Comparison of ENCODE assay signal across 31 cellular contexts in genomic region chr5:135467051-135467625, GRCh38. TPM values are rescaled to one million over a fixed set of nuclear protein-coding genes. Genes with fewer than 3 reads are reported as not detected.
DNase-seq lines count a peak whose midpoint lies in the region; ATAC-seq and TF ChIP-seq lines count a peak whose summit lies in the region.
"Had no signal": no experiment of that assay in that cellular context is flagged by ENCODE, and none has a peak within 500 bp of the region (broad histone marks: within the 10 kb centered on the region; RNA-seq: fewer than 3 reads in every experiment).

No MANE protein-coding gene starts in this region.

- no peak overlapping the region for H3K23ac ChIP-seq in IMR-90 (ENCODE audit: low read depth, low read length)
- peak overlapping the region; percentile 83 for H3K23ac ChIP-seq in neuronal stem cell (ENCODE audit: low read depth, low read length, poor library complexity)

- H2BK20ac ChIP-seq in IMR-90 (ENCODE audit: low read depth, low read length): no peak overlapping the region

- CTCF ChIA-PET in IMR-90 (lab: Yijun Ruan, JAX): interaction anchor here (1.0 to 4.9 kb wide), 9 partner anchors 9 to 104 kb away, joined by 3 to 108 read pairs (median 5); no protein-coding TSS in a partner anchor

- dilution Hi-C loops in IMR-90 (cut with HindIII; ENCODE audit: low sequenced_read_pairs, unreplicated experiment): loop anchor here (25.0 kb wide), 1 partner anchor 95 kb away; no protein-coding TSS in a partner anchor

- BruUV-seq in IMR-90 (replicated peaks; lab: Mats Ljungman, UMichigan): no TSS peak

- H3K27ac Mint-ChIP-seq in CD14-positive monocyte (no peak overlapping the region), glutamatergic neuron (ENCODE audit: unreplicated experiment) (no peak overlapping the region)
- H3K27ac Mint-ChIP-seq: activated CD4-positive, alpha-beta T cell treated with anti-CD3 and anti-CD28 coated beads for 36 hours; stimulated activated memory B cell treated with anti-CD40 and anti-IgM and Interleukin-4, amounts not matched to agents 10 μg/mL and 1 μg/mL and 100 μg/mL, for 72 hours had no signal

- H4K91ac ChIP-seq in IMR-90 (ENCODE audit: insufficient read depth, low read depth, low read length) (no peak overlapping the region), neuronal stem cell (ENCODE audit: low read depth, low read length, poor library complexity) (no peak overlapping the region)

- H3K27ac ChIP-seq in IMR-90 (ENCODE audit: insufficient read depth, low read length): no peak overlapping the region
- no peak overlapping the region for H3K27ac ChIP-seq in neuronal stem cell (replicated peaks; ENCODE audit: low read length)
- H3K27ac ChIP-seq: breast epithelium, colonic mucosa, HL-60, neutrophil, Peyer's patch, SJCRH30, skin epidermis had no signal

- H2BK120ac ChIP-seq in IMR-90 (ENCODE audit: low read depth, low read length) (no peak overlapping the region), neuronal stem cell (ENCODE audit: low read depth, low read length) (no peak overlapping the region)

- H3K4me3 Mint-ChIP-seq in CD14-positive monocyte (peak overlapping the region in 1 of 2 donors; percentile 39), glutamatergic neuron (ENCODE audit: unreplicated experiment) (peak overlapping the region; percentile 42)

- no peak overlapping the region for H3K4ac ChIP-seq in IMR-90 (ENCODE audit: low read depth, low read length)
- H3K4ac ChIP-seq in neuronal stem cell (ENCODE audit: low read length): no peak overlapping the region

- H4K20me1 ChIP-seq in IMR-90 (ENCODE audit: insufficient read depth, low read length): no peaks in the 10 kb centered on the region

- no peak for TF ChIP-seq POLR2A in IMR-90 (IDR thresholded peaks at IDR 0.05; ENCODE audit: low read depth, low read length)

- H3K79me1 ChIP-seq in IMR-90 (ENCODE audit: low read depth in 1 of 2, low read length in 2 of 2) (no peaks in the 10 kb centered on the region), neuronal stem cell (ENCODE audit: low read depth, low read length) (no peaks in the 10 kb centered on the region)

- in situ Hi-C loops in IMR-90 (cut with MboI; ENCODE audit: low sequenced_read_pairs): loop anchor here (5.0 to 10.0 kb wide), 2 partner anchors 85 to 368 kb away; partner anchors contain the start of gene SLC25A48

- H3K4me1 ChIP-seq in IMR-90 (ENCODE audit: control insufficient read depth, insufficient read depth, low read length) (no peaks in the 10 kb centered on the region), neuronal stem cell (ENCODE audit: control insufficient read depth in 2 of 2, insufficient read depth in 1 of 2, low read depth in 1 of 2, low read length in 2 of 2) (peaks cover 4 to 9% of the 10 kb centered on the region in 2 donors)
- H3K4me1 ChIP-seq: breast epithelium, Caco-2, colonic mucosa, Peyer's patch, SJCRH30 had no signal

- intact Hi-C loops in CD14-positive monocyte (cut with micrococcal nuclease): loop anchor here (2.0 to 5.0 kb wide), 3 partner anchors 82 to 100 kb away; no protein-coding TSS in a partner anchor
- intact Hi-C loops in IMR-90 (cut with micrococcal nuclease): no loop called here

- peaks cover 72% of the 10 kb centered on the region for H3K27me3 ChIP-seq in IMR-90 (ENCODE audit: control insufficient read depth, insufficient read depth, low read length)
- H3K27me3 ChIP-seq in neuronal stem cell (ENCODE audit: control insufficient read depth in 3 of 3, insufficient read depth in 3 of 3, low read depth in 1 of 3, low read length in 3 of 3): peaks cover 14 to 90% (median 77%) of the 10 kb centered on the region in 3 experiments
- H3K27me3 ChIP-seq: colonic mucosa, Peyer's patch had no signal

- H3K9me1 ChIP-seq in IMR-90 (ENCODE audit: insufficient read depth, low read length): no peaks in the 10 kb centered on the region

- H3K4me1 Mint-ChIP-seq in CD14-positive monocyte (peaks cover 13% of the 10 kb centered on the region), glutamatergic neuron (ENCODE audit: low read depth, unreplicated experiment) (peaks cover 25% of the 10 kb centered on the region)

- no peak overlapping the region for H3K56ac ChIP-seq in IMR-90 (ENCODE audit: extremely low read depth, insufficient read depth, low read length)

- no peak overlapping the region for H2AK9ac ChIP-seq in IMR-90 (replicated peaks; ENCODE audit: low read depth, low read length, poor library complexity)

- no peak overlapping the region for H2BK12ac ChIP-seq in neuronal stem cell (ENCODE audit: low read length)

- no peak overlapping the region for H4K5ac ChIP-seq in IMR-90 (ENCODE audit: low read depth, low read length)

- no peak overlapping the region for H3K9ac ChIP-seq in IMR-90 (ENCODE audit: low read depth, low read length)
- peak overlapping the region; percentile 63 for H3K9ac ChIP-seq in neuronal stem cell (ENCODE audit: low read depth, low read length, poor library complexity)

- DNase-seq in CD14-positive monocyte (ENCODE audit: low spot score) (peak; percentile 11), IMR-90 (no peak), glutamatergic neuron (no peak), neuronal stem cell (ENCODE audit: low spot score) (no peak), DMS53 (lab: John Stamatoyannopoulos, UW) (no peak)
- no peak for DNase-seq in stimulated activated CD4-positive, alpha-beta T cell treated with anti-CD3 and anti-CD28 coated beads, Interleukin-12 subunit alpha, Interleukin-12 subunit beta, amount 100 ng/mL, for 4 hours
- no peak for DNase-seq in activated CD8-positive, alpha-beta memory T cell treated with anti-CD3 and anti-CD28 coated beads for 24 hours
- DNase-seq: ACHN; activated CD4-positive, alpha-beta T cell treated with anti-CD3 and anti-CD28 coated beads for 36 hours; activated naive CD4-positive, alpha-beta T cell treated with Interleukin-2 at 50 U/mL for 16 hours; activated T-cell treated with anti-CD3 and anti-CD28 coated beads, Interleukin-2, amount 50 U/mL, for 4 hours; colonic mucosa; kidney glomerular epithelial cell; NCI-H1105 treated with DMSO at 0.1 percent for 48 hours; NCI-H510A; SJCRH30; stimulated activated CD4-positive, alpha-beta T cell treated with anti-CD3 and anti-CD28 coated beads, Interleukin-2, amount 100 ng/mL, for 48 hours; T-helper 1 cell had no signal

- H4K8ac ChIP-seq in IMR-90 (ENCODE audit: low read depth in 2 of 2, low read length in 2 of 2) (no peak overlapping the region), neuronal stem cell (ENCODE audit: low read depth, low read length) (no peak overlapping the region)

- H3K14ac ChIP-seq in IMR-90 (replicated peaks; ENCODE audit: low read depth, low read length): no peak overlapping the region
- H3K14ac ChIP-seq in neuronal stem cell (ENCODE audit: low read length): no peak overlapping the region

- H3K27me3 Mint-ChIP-seq in CD14-positive monocyte (ENCODE audit: low read depth in 3 of 3) (peaks cover 34 to 60% (median 45%) of the 10 kb centered on the region in 3 donors), glutamatergic neuron (ENCODE audit: unreplicated experiment) (peaks cover 7% of the 10 kb centered on the region)

- H3K9me3 ChIP-seq in IMR-90 (ENCODE audit: control insufficient read depth, insufficient read depth, low read length) (no peaks in the 10 kb centered on the region), neuronal stem cell (replicated peaks in 1 of 2; ENCODE audit: control insufficient read depth in 2 of 2, insufficient read depth in 1 of 2, low read depth in 1 of 2, low read length in 2 of 2) (peaks cover 0 to 2% of the 10 kb centered on the region in 2 donors)
- H3K9me3 ChIP-seq: breast epithelium, Caco-2, colonic mucosa, neutrophil, Peyer's patch, SJCRH30 had no signal

- POLR2A ChIA-PET in IMR-90 (lab: Charles Lee; ENCODE audit: unreplicated experiment): no interaction called here

- H3K4me3 ChIP-seq in IMR-90 (ENCODE audit: insufficient read depth, low read depth, low read length) (no peak overlapping the region), neuronal stem cell (ENCODE audit: low read length in 2 of 2) (peak overlapping the region in 1 of 2 donors; percentile 44)
- H3K4me3 ChIP-seq: colonic mucosa, lung, SJCRH30, skin epidermis had no signal

- WGBS in IMR-90 (ENCODE audit: extremely low coverage in 2 of 2, insufficient read length in 1 of 2), 2 experiments: no CpG with 5 or more reads among the region's 15 CpGs
- WGBS in neuronal stem cell (ENCODE audit: extremely low coverage in 2 of 2, insufficient read length in 2 of 2, insufficient replicate concordance in 1 of 2), 2 donors: no CpG with 5 or more reads among the region's 15 CpGs

- H2AFZ ChIP-seq in IMR-90 (replicated peaks; ENCODE audit: low read length, poor library complexity) (peak overlapping the region; percentile 63), neuronal stem cell (ENCODE audit: low read length) (peak overlapping the region; percentile 86)

- TF ChIP-seq RAD21 in IMR-90 (IDR thresholded peaks at IDR 0.05; ENCODE audit: low read length): no peak

- ATAC-seq in IMR-90 (ENCODE audit: low read depth): no peak
- ATAC-seq: stimulated activated memory B cell treated with anti-CD40 and anti-IgM and Interleukin-4, amounts not matched to agents 10 μg/mL and 1 μg/mL and 100 μg/mL, for 72 hours had no signal

- H2BK15ac ChIP-seq in IMR-90 (ENCODE audit: low read depth, low read length) (no peak overlapping the region), neuronal stem cell (ENCODE audit: low read length) (no peak overlapping the region)

- H2AK5ac ChIP-seq in IMR-90 (ENCODE audit: low read depth, low read length) (no peak overlapping the region), neuronal stem cell (ENCODE audit: low read depth, low read length) (peak overlapping the region; percentile 41)

- no peak overlapping the region for H3K4me2 ChIP-seq in IMR-90 (ENCODE audit: low read depth, low read length)
- H3K4me2 ChIP-seq in neuronal stem cell (ENCODE audit: insufficient read depth, low read length, poor library complexity, severe bottlenecking): peak overlapping the region; percentile 55

- H3K9me3 Mint-ChIP-seq in CD14-positive monocyte (peaks cover 0 to 3% (median 0%) of the 10 kb centered on the region in 7 donors), glutamatergic neuron (ENCODE audit: unreplicated experiment) (peaks cover 7% of the 10 kb centered on the region)
- H3K9me3 Mint-ChIP-seq: activated T-cell treated with anti-CD3 and anti-CD28 coated beads, Interleukin-2, amount 50 U/mL, for 4 hours; stimulated activated memory B cell treated with anti-CD40 and anti-IgM and Interleukin-4, amounts not matched to agents 10 μg/mL and 1 μg/mL and 100 μg/mL, for 72 hours had no signal

- TF ChIP-seq CTCF in CD14-positive monocyte (IDR thresholded peaks at IDR 0.05): no peak
- TF ChIP-seq CTCF in IMR-90 (conservative IDR thresholded peaks at IDR 0.05; ENCODE audit: low read depth, low read length): no peak
- TF ChIP-seq CTCF in glutamatergic neuron (IDR thresholded peaks at IDR 0.05; ENCODE audit: partially characterized antibody, unreplicated experiment): no peak

- no peak overlapping the region for H3K18ac ChIP-seq in IMR-90 (ENCODE audit: low read depth, low read length)
- H3K18ac ChIP-seq in neuronal stem cell (ENCODE audit: low read length): peak overlapping the region; percentile 44

- H3K36me3 ChIP-seq in IMR-90 (ENCODE audit: control insufficient read depth, insufficient read depth, low read length) (no peaks in the 10 kb centered on the region), neuronal stem cell (replicated peaks in 1 of 2; ENCODE audit: control insufficient read depth in 2 of 2, insufficient read depth in 2 of 2, low read length in 2 of 2) (peaks cover 0 to 2% of the 10 kb centered on the region in 2 donors)
- H3K36me3 ChIP-seq: breast epithelium, colonic mucosa, neutrophil, Peyer's patch, SJCRH30 had no signal

- H2BK5ac ChIP-seq in IMR-90 (ENCODE audit: low read depth, low read length, poor library complexity, severe bottlenecking) (no peak overlapping the region), neuronal stem cell (ENCODE audit: low read length) (no peak overlapping the region)

- H3K36me3 Mint-ChIP-seq in CD14-positive monocyte: no peaks in the 10 kb centered on the region
- no peaks in the 10 kb centered on the region for H3K36me3 Mint-ChIP-seq in glutamatergic neuron (ENCODE audit: unreplicated experiment)
- H3K36me3 Mint-ChIP-seq: stimulated activated memory B cell treated with anti-CD40 and anti-IgM and Interleukin-4, amounts not matched to agents 10 μg/mL and 1 μg/mL and 100 μg/mL, for 72 hours had no signal

RNA-seq across cellular contexts. Expression of gene TIFAB, which starts 15.0 kb away (rescaled TPM):
- under 1 TPM; 0.29 to 0.50 TPM for polyA plus RNA-seq in CD14-positive monocyte
- total RNA-seq in IMR-90 (2012; rRNA removed): not detected in 2 replicates
- not detected in 2 replicates for polyA plus RNA-seq in IMR-90 (2012; rRNA removed)
- polyA plus RNA-seq in IMR-90 (2012; cell fraction: cytosol; rRNA removed): not detected in 2 replicates
- not detected in 2 replicates for polyA plus RNA-seq in IMR-90 (2012; cell fraction: nucleus; rRNA removed; ENCODE audit: low replicate concordance)
- total RNA-seq in glutamatergic neuron (ENCODE audit: unreplicated experiment): not detected
- not detected for polyA plus RNA-seq in neuronal stem cell (2013, experiment 1 of 2)
- polyA plus RNA-seq in neuronal stem cell (2013, experiment 2 of 2): not detected
- total RNA-seq: activated CD4-positive, alpha-beta T cell treated with anti-CD3 and anti-CD28 coated beads for 36 hours; activated CD8-positive, alpha-beta memory T cell treated with anti-CD3 and anti-CD28 coated beads for 36 hours; activated T-cell treated with anti-CD3 and anti-CD28 coated beads, Interleukin-2, amount 50 U/mL, for 4 hours; breast epithelium; Caco-2; pulmonary artery endothelial cell; SJCRH30 had no signal
- polyA plus RNA-seq: BJ had no signal

RNA-seq across cellular contexts. Expression of gene DCANP1, which starts 20.0 kb away (rescaled TPM):
- under 1 TPM; 0.14 to 0.15 TPM for polyA plus RNA-seq in CD14-positive monocyte
- total RNA-seq in IMR-90 (2012; rRNA removed): not detected in 2 replicates
- polyA plus RNA-seq in IMR-90 (2012; rRNA removed): not detected in 2 replicates
- not detected in 2 replicates for polyA plus RNA-seq in IMR-90 (2012; cell fraction: cytosol; rRNA removed)
- not detected in 2 replicates for polyA plus RNA-seq in IMR-90 (2012; cell fraction: nucleus; rRNA removed; ENCODE audit: low replicate concordance)
- not detected for total RNA-seq in glutamatergic neuron (ENCODE audit: unreplicated experiment)
- polyA plus RNA-seq in neuronal stem cell (2013, experiment 1 of 2): not detected
- not detected for polyA plus RNA-seq in neuronal stem cell (2013, experiment 2 of 2)
- total RNA-seq: activated CD4-positive, alpha-beta T cell treated with anti-CD3 and anti-CD28 coated beads for 36 hours; activated CD8-positive, alpha-beta memory T cell treated with anti-CD3 and anti-CD28 coated beads for 36 hours; activated T-cell treated with anti-CD3 and anti-CD28 coated beads, Interleukin-2, amount 50 U/mL, for 4 hours; breast epithelium; Caco-2; colonic mucosa; pulmonary artery endothelial cell; SJCRH30; temporal lobe had no signal
- polyA plus RNA-seq: BJ, urinary bladder had no signal
